Comparison of ENCODE assay signal across 20 cellular contexts in the genomic region with DNA sequence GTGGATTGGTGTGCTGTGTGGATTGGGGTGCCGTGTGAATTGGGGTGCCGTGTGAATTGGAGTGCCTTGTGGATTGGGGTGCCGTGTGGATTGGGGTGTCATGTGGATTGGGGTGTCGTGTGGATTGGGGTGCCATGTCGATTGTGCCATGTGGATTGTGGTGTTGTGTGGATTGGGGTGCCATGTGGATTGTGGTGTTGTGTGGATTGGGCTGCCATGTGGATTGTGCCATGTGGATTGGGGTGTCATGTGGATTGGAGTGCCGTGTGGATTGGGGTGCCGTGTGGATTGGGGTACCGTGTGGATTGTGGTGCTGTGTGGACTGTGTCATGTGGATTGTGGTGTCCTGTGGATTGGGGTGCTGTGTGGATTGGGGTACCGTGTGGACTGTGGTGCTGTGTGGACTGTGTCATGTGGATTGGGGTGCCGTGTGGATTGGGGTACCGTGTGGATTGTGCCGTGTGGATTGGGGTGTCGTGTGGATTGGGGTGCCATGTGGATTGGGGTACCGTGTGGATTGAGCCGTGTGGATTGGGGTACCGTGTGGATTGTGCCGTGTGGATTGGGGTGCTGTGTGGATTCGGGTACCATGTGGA.
DNase-seq lines count a peak whose midpoint lies in the region; ATAC-seq, FAIRE-seq and TF ChIP-seq lines count a peak whose summit lies in the region.
"Had no signal": no experiment of that assay in that cellular context is flagged by ENCODE, and none has a peak within 500 bp of the region (broad histone marks: within the 10 kb centered on the region; RNA-seq: fewer than 3 reads in every experiment).

No MANE protein-coding gene starts in this region.

- no peaks in the 10 kb centered on the region for H3K79me1 ChIP-seq in H1 (ENCODE audit: low read depth, low read length)
- H3K79me1 ChIP-seq in neuronal stem cell (ENCODE audit: low read depth, low read length): no peaks in the 10 kb centered on the region

- no peak overlapping the region for H4K5ac ChIP-seq in H1 (ENCODE audit: insufficient read length, low read depth, low read length)

- H3K14ac ChIP-seq in H1 (ENCODE audit: insufficient read length) (no peak overlapping the region), neuronal stem cell (ENCODE audit: low read length) (no peak overlapping the region)

- no peak overlapping the region for H3K18ac ChIP-seq in H1 (ENCODE audit: extremely low read depth, low read length)
- no peak overlapping the region for H3K18ac ChIP-seq in neuronal stem cell (ENCODE audit: low read length)

- no peak overlapping the region for H2BK15ac ChIP-seq in H1 (ENCODE audit: low read length)
- no peak overlapping the region for H2BK15ac ChIP-seq in neuronal stem cell (ENCODE audit: low read length)

- H2BK5ac ChIP-seq in H1 (ENCODE audit: low read depth, low read length): no peak overlapping the region
- H2BK5ac ChIP-seq in neuronal stem cell (ENCODE audit: low read length): no peak overlapping the region

- H2BK20ac ChIP-seq in H1 (ENCODE audit: low read length): no peak overlapping the region

- peak overlapping the region; percentile 36 for H4K8ac ChIP-seq in H1 (ENCODE audit: extremely low read depth, insufficient read depth, low read length)
- H4K8ac ChIP-seq in neuronal stem cell (ENCODE audit: low read depth, low read length): no peak overlapping the region

- TF ChIP-seq POLR2A in H1 (IDR thresholded peaks at IDR 0.05; ENCODE audit: control extremely low read depth in 1 of 2, low read depth in 2 of 2, low read length in 2 of 2): no peak

- H3K27ac ChIP-seq in HEK293 (ENCODE audit: extremely low read depth, low read depth, low read length) (no peak overlapping the region), H1 (ENCODE audit: low read depth, low read length) (no peak overlapping the region), neuronal stem cell (replicated peaks; ENCODE audit: low read length) (no peak overlapping the region), upper lobe of right lung (no peak overlapping the region)
- H3K27ac ChIP-seq: BLaER1 treated with 17β-estradiol and CSF1 and Interleukin-3, amounts not matched to agents 10 nM and 100 nM; GM23248 had no signal

- H3K23ac ChIP-seq in H1 (ENCODE audit: insufficient read length): no peak overlapping the region
- peak overlapping the region; percentile 70 for H3K23ac ChIP-seq in neuronal stem cell (ENCODE audit: low read depth, low read length, poor library complexity)

- H3K4me2 ChIP-seq in H1 (ENCODE audit: insufficient read depth in 1 of 2, low read depth in 2 of 2, low read length in 2 of 2) (no peak overlapping the region), neuronal stem cell (ENCODE audit: insufficient read depth, low read length, poor library complexity, severe bottlenecking) (no peak overlapping the region)
- H3K4me2 ChIP-seq: BLaER1 treated with 17β-estradiol and CSF1 and Interleukin-3, amounts not matched to agents 10 nM and 100 nM had no signal

- no peaks in the 10 kb centered on the region; the same call in 1 of the 2 replicates for H3K23me2 ChIP-seq in H1 (ENCODE audit: low read depth, low read length)

- intact Hi-C loops in upper lobe of right lung (cut with DNase I): no loop called here

- no peaks in the 10 kb centered on the region for H4K20me1 ChIP-seq in H1 (replicated peaks in 1 of 2; ENCODE audit: control insufficient read depth in 1 of 2, insufficient read depth in 2 of 2, low read length in 2 of 2)
- H4K20me1 ChIP-seq: BLaER1 treated with 17β-estradiol and CSF1 and Interleukin-3, amounts not matched to agents 10 nM and 100 nM had no signal

- H3K4me3 ChIP-seq in HEK293 (ENCODE audit: low read depth, low read length) (no peak overlapping the region), H1 (ENCODE audit: extremely low read depth in 1 of 4, insufficient read depth in 2 of 4, low read depth in 3 of 4, low read length in 4 of 4) (no peak overlapping the region), neuronal stem cell (ENCODE audit: low read length in 2 of 2) (peak overlapping the region in 1 of 2 donors; percentile 66), upper lobe of right lung (no peak overlapping the region)
- H3K4me3 ChIP-seq: BLaER1 treated with 17β-estradiol and CSF1 and Interleukin-3, amounts not matched to agents 10 nM and 100 nM; GM12878; GM23248 had no signal

- FAIRE-seq in H1 (lab: Jason Lieb, UNC): no peak
- FAIRE-seq: GM12878, GM19239, H54 had no signal

- H3K4ac ChIP-seq in H1 (replicated peaks; ENCODE audit: insufficient read length, low read depth, low read length) (no peak overlapping the region), neuronal stem cell (ENCODE audit: low read length) (no peak overlapping the region)

- no peaks in the 10 kb centered on the region for H3K27me3 ChIP-seq in H1 (replicated peaks in 1 of 4; ENCODE audit: control insufficient read depth in 3 of 4, extremely low read depth in 1 of 4, insufficient read depth in 3 of 4, low read length in 3 of 4)
- H3K27me3 ChIP-seq in neuronal stem cell (ENCODE audit: control insufficient read depth in 3 of 3, insufficient read depth in 3 of 3, low read depth in 1 of 3, low read length in 3 of 3): no peaks in the 10 kb centered on the region
- H3K27me3 ChIP-seq in upper lobe of right lung: no peaks in the 10 kb centered on the region
- H3K27me3 ChIP-seq: BLaER1 treated with 17β-estradiol and CSF1 and Interleukin-3, amounts not matched to agents 10 nM and 100 nM had no signal

- DNase-seq in H1 (ENCODE audit: low read depth in 1 of 2, low spot score in 2 of 2): no peak
- no peak for DNase-seq in neuronal stem cell (ENCODE audit: low spot score)
- DNase-seq in upper lobe of right lung: peak; percentile 28
- no peak for DNase-seq in NCI-H187 treated with DMSO at 0.1 percent for 48 hours (lab: John Stamatoyannopoulos, UW)
- DNase-seq: CD8-positive, alpha-beta memory T cell; COR-L47; DMS 273 treated with DMSO at 0.1 percent for 48 hours; DMS53; DND-41; EL; GM23248; HCEC 1CT; HFFc6 had no signal

- H3K9ac ChIP-seq in H1 (replicated peaks in 1 of 4; ENCODE audit: extremely low read depth in 1 of 4, low read depth in 3 of 4, low read length in 3 of 4): no peak overlapping the region
- peak overlapping the region; percentile 7 for H3K9ac ChIP-seq in neuronal stem cell (ENCODE audit: low read depth, low read length, poor library complexity)
- H3K9ac ChIP-seq: BLaER1 treated with 17β-estradiol and CSF1 and Interleukin-3, amounts not matched to agents 10 nM and 100 nM; GM23248 had no signal

- no peaks in the 10 kb centered on the region for H3K79me2 ChIP-seq in H1 (ENCODE audit: control insufficient read depth in 1 of 2, insufficient read depth in 2 of 2, low read length in 2 of 2)

- H3K4me1 ChIP-seq in HEK293 (ENCODE audit: control insufficient read depth, insufficient read depth, low read length) (no peaks in the 10 kb centered on the region), H1 (replicated peaks in 1 of 4; ENCODE audit: control insufficient read depth in 3 of 4, insufficient read depth in 4 of 4, low read length in 3 of 4) (no peaks in the 10 kb centered on the region), neuronal stem cell (ENCODE audit: control insufficient read depth in 2 of 2, insufficient read depth in 1 of 2, low read depth in 1 of 2, low read length in 2 of 2) (peaks cover 0 to 2% of the 10 kb centered on the region in 2 donors), upper lobe of right lung (no peaks in the 10 kb centered on the region)

- no peak for TF ChIP-seq EP300 in H1 (IDR thresholded peaks at IDR 0.05; ENCODE audit: borderline replicate concordance in 1 of 2, low read depth in 2 of 2, low read length in 2 of 2)

- POLR2A ChIA-PET in HEK293 (lab: Yijun Ruan, JAX): no interaction called here
- POLR2A ChIA-PET in H1 (lab: Charles Lee; ENCODE audit: partially characterized antibody): no interaction called here

- H3K56ac ChIP-seq in H1 (replicated peaks; ENCODE audit: insufficient read length, low read depth, low read length): no peak overlapping the region

- H2AFZ ChIP-seq in H1 (ENCODE audit: low read length) (no peak overlapping the region), neuronal stem cell (ENCODE audit: low read length) (no peak overlapping the region)
- H2AFZ ChIP-seq: GM23248 had no signal

- TF ChIP-seq CTCF in HEK293 (tag by site-specific recombination; IDR thresholded peaks at IDR 0.05): no peak
- TF ChIP-seq CTCF in H1 (IDR thresholded peaks at IDR 0.05; ENCODE audit: control extremely low read depth in 1 of 3, insufficient read depth in 1 of 3, low read depth in 1 of 3, low read length in 3 of 3): no peak
- TF ChIP-seq CTCF in upper lobe of right lung (IDR thresholded peaks at IDR 0.05): no peak

- peaks cover 0 to 23% of the 10 kb centered on the region in 2 experiments; a peak in 1 of 3 replicates for H3K36me3 ChIP-seq in HEK293 (ENCODE audit: control insufficient read depth in 2 of 2, insufficient read depth in 1 of 2, low read length in 2 of 2)
- H3K36me3 ChIP-seq in H1 (ENCODE audit: control insufficient read depth in 2 of 4, insufficient read depth in 4 of 4, low read length in 3 of 4): peaks cover 3 to 12% (median 8%) of the 10 kb centered on the region in 4 experiments; a peak in 6 of 8 replicates
- peaks cover 17 to 44% of the 10 kb centered on the region in 2 donors for H3K36me3 ChIP-seq in neuronal stem cell (replicated peaks in 1 of 2; ENCODE audit: control insufficient read depth in 2 of 2, insufficient read depth in 2 of 2, low read length in 2 of 2)
- H3K36me3 ChIP-seq in upper lobe of right lung: peaks cover 32% of the 10 kb centered on the region
- H3K36me3 ChIP-seq: BLaER1 treated with 17β-estradiol and CSF1 and Interleukin-3, amounts not matched to agents 10 nM and 100 nM had no signal

- WGBS in H1 (ENCODE audit: extremely low coverage in 1 of 2, insufficient coverage in 1 of 2, insufficient read length in 1 of 2, insufficient replicate concordance in 2 of 2, low coverage in 1 of 2, low lambda C conversion rate in 2 of 2, missing lambda C conversion rate in 1 of 2), 2 experiments: 86% methylated on average over 18 of the region's 18 CpGs; no CpG with 5 or more reads in 1 of the 2 experiments
- no CpG with 5 or more reads among the region's 18 CpGs for WGBS in neuronal stem cell (ENCODE audit: extremely low coverage in 2 of 2, insufficient read length in 2 of 2, insufficient replicate concordance in 1 of 2), 2 donors

- H2AK5ac ChIP-seq in H1 (ENCODE audit: low read depth, low read length): no peak overlapping the region; the same call in 1 of the 2 replicates
- H2AK5ac ChIP-seq in neuronal stem cell (ENCODE audit: low read depth, low read length): no peak overlapping the region

- no peak for TF ChIP-seq RAD21 in H1 (IDR thresholded peaks at IDR 0.05 in 1 of 2, conservative IDR thresholded peaks at IDR 0.05 in 1 of 2; ENCODE audit: low read depth in 2 of 2, low read length in 2 of 2)

- H4K91ac ChIP-seq in H1 (replicated peaks; ENCODE audit: insufficient read length, low read length) (no peak overlapping the region), neuronal stem cell (ENCODE audit: low read depth, low read length, poor library complexity) (peak overlapping the region; percentile 74)

- H2BK120ac ChIP-seq in H1 (replicated peaks; ENCODE audit: low read depth, low read length): no peak overlapping the region
- no peak overlapping the region for H2BK120ac ChIP-seq in neuronal stem cell (ENCODE audit: low read depth, low read length)

- H3K9me3 ChIP-seq in HEK293 (ENCODE audit: control insufficient read depth, insufficient read depth, low read depth, low read length) (no peaks in the 10 kb centered on the region), H1 (ENCODE audit: insufficient read depth in 2 of 2, low read depth in 1 of 2, low read length in 1 of 2) (peaks cover 2 to 13% of the 10 kb centered on the region in 2 experiments; a peak in 2 of 4 replicates), neuronal stem cell (replicated peaks in 1 of 2; ENCODE audit: control insufficient read depth in 2 of 2, insufficient read depth in 1 of 2, low read depth in 1 of 2, low read length in 2 of 2) (peaks cover 4 to 14% of the 10 kb centered on the region in 2 donors), upper lobe of right lung (no peaks in the 10 kb centered on the region)

- CTCF ChIA-PET in HEK293 (lab: Yijun Ruan, JAX) (no interaction called here), H1 (lab: Charles Lee; ENCODE audit: partially characterized antibody) (interaction anchor here (0.7 kb wide), 2 partner anchors 223 to 615 kb away, joined by 3 to 5 read pairs; no protein-coding TSS in a partner anchor)

- ATAC-seq in upper lobe of right lung (no peak), HG02588 (IDR thresholded peaks at IDR 0.05; ENCODE audit: unreplicated experiment) (no peak), HG02852 (IDR thresholded peaks at IDR 0.05; ENCODE audit: unreplicated experiment) (no peak)
- ATAC-seq: GM12878 had no signal

- H2BK12ac ChIP-seq in H1 (ENCODE audit: low read depth, low read length): no peak overlapping the region
- H2BK12ac ChIP-seq in neuronal stem cell (ENCODE audit: low read length): no peak overlapping the region
